Comparison of ENCODE assay signal across 13 cellular contexts in genomic region chr1:84603223-84603622, GRCh38. TPM values are rescaled to one million over a fixed set of nuclear protein-coding genes. Genes with fewer than 3 reads are reported as not detected.
A peak's percentile ranks its signal among the peaks of the same experiment; 100 is the strongest.
DNase-seq lines count a peak whose midpoint lies in the region; TF ChIP-seq lines count a peak whose summit lies in the region.
"Had no signal": no experiment of that assay in that cellular context is flagged by ENCODE, and none has a peak within 500 bp of the region (broad histone marks: within the 10 kb centered on the region; RNA-seq: fewer than 3 reads in every experiment).

No MANE protein-coding gene starts in this region.

- no peak for TF ChIP-seq CTCF in dorsolateral prefrontal cortex (IDR thresholded peaks at IDR 0.05 in 54 of 56, conservative IDR thresholded peaks at IDR 0.05 in 2 of 56; ENCODE audit: low read depth in 1 of 56, partially characterized antibody in 56 of 56)

- WGBS in mesodermal cell (ENCODE audit: insufficient coverage in 2 of 2), 2 experiments: 83% methylated on average over 1 of the region's 2 CpGs; no CpG with 5 or more reads in 1 of the 2 experiments

- H3K27me3 ChIP-seq in NT2/D1 (ENCODE audit: insufficient read depth, insufficient read length) (no peaks in the 10 kb centered on the region), dorsolateral prefrontal cortex (no peaks in the 10 kb centered on the region)

- H3K36me3 ChIP-seq in NT2/D1 (ENCODE audit: insufficient read depth, insufficient read length, low read length): no peaks in the 10 kb centered on the region
- no peaks in the 10 kb centered on the region for H3K36me3 ChIP-seq in mesodermal cell (ENCODE audit: control insufficient read depth, insufficient read depth, low read length)

- peak overlapping the region in 39 of 59 donors; percentile 3 to 79 (median 52) for H3K27ac ChIP-seq in dorsolateral prefrontal cortex
- peak overlapping the region; percentile 95 for H3K27ac ChIP-seq in mesodermal cell (ENCODE audit: low read depth, low read length, severe bottlenecking)

- H3K9ac ChIP-seq in NT2/D1 (ENCODE audit: insufficient read length, low read depth): no peak overlapping the region

- intact Hi-C loops in dorsolateral prefrontal cortex (cut with DNase I): no loop called here

- DNase-seq in A172 (ENCODE audit: low spot score) (peak; percentile 18), NT2/D1 (ENCODE audit: low read depth, low spot score) (peak; percentile 28), dorsolateral prefrontal cortex (no peak), NOMO-1 treated with dmso at 0.1 percent for 144 hours (lab: John Stamatoyannopoulos, UW; ENCODE audit: unreplicated experiment) (no peak)
- no peak for DNase-seq in activated CD8-positive, alpha-beta memory T cell treated with anti-CD3 and anti-CD28 coated beads, Interleukin-2, amount 50 U/mL, for 4 hours
- DNase-seq in stimulated activated CD4-positive, alpha-beta T cell treated with anti-CD3 and anti-CD28 coated beads, Interleukin-2, amount 100 ng/mL, for 48 hours: no peak
- no peak for DNase-seq in stimulated activated CD4-positive, alpha-beta T cell treated with anti-CD3 and anti-CD28 coated beads, Interleukin-12 subunit alpha, Interleukin-12 subunit beta, amount 100 ng/mL, for 4 hours
- DNase-seq: activated CD8-positive, alpha-beta T cell treated with anti-CD3 and anti-CD28 coated beads for 36 hours; activated naive CD8-positive, alpha-beta T cell treated with anti-CD3 and anti-CD28 coated beads, Interleukin-2, amount 10 ng/mL, durations not matched to agents 7 days and 5 days; GF-D8; left colon; T-cell had no signal

- peaks cover 45% of the 10 kb centered on the region for H3K9me3 ChIP-seq in NT2/D1 (ENCODE audit: insufficient read depth, low read length)
- H3K9me3 ChIP-seq in mesodermal cell (ENCODE audit: control insufficient read depth, low read length): peaks cover 35% of the 10 kb centered on the region

- H3K4me1 ChIP-seq in NT2/D1 (ENCODE audit: insufficient read depth, insufficient read length) (no peaks in the 10 kb centered on the region), mesodermal cell (ENCODE audit: control insufficient read depth, insufficient read depth, low read length, poor library complexity, severe bottlenecking) (peaks cover 32% of the 10 kb centered on the region)

- H3K4me3 ChIP-seq in NT2/D1 (ENCODE audit: insufficient read length, low read depth) (no peak overlapping the region), dorsolateral prefrontal cortex (peak overlapping the region in 9 of 59 donors; percentile 7 to 45 (median 27)), mesodermal cell (ENCODE audit: extremely low read depth, insufficient read depth, low read length, poor library complexity, severe bottlenecking) (no peak overlapping the region)

RNA-seq across cellular contexts. Expression of gene CTBS, which starts 29.0 kb away (rescaled TPM):
- 10.5 and 12.3 TPM in 2 replicates for total RNA-seq in A172 (2014; rRNA removed; shearing (Covaris generic))
- 10 to 100 TPM in 36 of 120 experiments, 1 to 10 TPM in 84; 4.5 to 15.6 (median 8.4) TPM for total RNA-seq in dorsolateral prefrontal cortex
- polyA plus RNA-seq in mesodermal cell (2013, experiment 1 of 2): 20.4 TPM
- polyA plus RNA-seq in mesodermal cell (2013, experiment 2 of 2): 20.3 TPM

Comparison
In these comparisons a context has a peak if more than half of its experiments do, and no peak if none do; other contexts are left out.
1. DNase-seq: peak in A172 (single experiment) and NT2/D1 (single experiment); none in dorsolateral prefrontal cortex (0 of 10), activated CD8-positive, alpha-beta memory T cell treated with anti-CD3 and anti-CD28 coated beads, Interleukin-2, amount 50 U/mL, for 4 hours (single experiment), stimulated activated CD4-positive, alpha-beta T cell treated with anti-CD3 and anti-CD28 coated beads, Interleukin-2, amount 100 ng/mL, for 48 hours (0 of 2), NOMO-1 treated with dmso at 0.1 percent for 144 hours (single experiment) and stimulated activated CD4-positive, alpha-beta T cell treated with anti-CD3 and anti-CD28 coated beads, Interleukin-12 subunit alpha, Interleukin-12 subunit beta, amount 100 ng/mL, for 4 hours (single experiment).